34 cellular contexts compared by ENCODE assay signal in genomic region chr3:33639889-33640288, GRCh38.
"Had no signal": no experiment of that assay in that cellular context is flagged by ENCODE, and none has a peak within 500 bp of the region (broad histone marks: within the 10 kb centered on the region; RNA-seq: fewer than 3 reads in every experiment).

No MANE protein-coding gene starts in this region.

- H3K9me3 Mint-ChIP-seq: activated B cell treated with CpG ODN at 0.5 μM for 24 hours; activated CD4-positive, alpha-beta memory T cell treated with anti-CD3 and anti-CD28 coated beads, Interleukin-2, amount 10 ng/mL, durations not matched to agents 7 days and 5 days; activated naive CD4-positive, alpha-beta T cell treated with anti-CD3 and anti-CD28 coated beads, Interleukin-2, amount 10 ng/mL, durations not matched to agents 7 days and 5 days; activated naive CD8-positive, alpha-beta T cell treated with anti-CD3 and anti-CD28 coated beads, Interleukin-2, amount 50 U/mL, for 24 hours had no signal

- H3K4me1 Mint-ChIP-seq: activated B cell treated with CpG ODN at 0.5 μM for 24 hours had no signal

- H3K36me3 ChIP-seq: brain microvascular endothelial cell had no signal

- H3K27me3 Mint-ChIP-seq: activated B cell treated with CpG ODN at 0.5 μM for 24 hours; activated CD4-positive, alpha-beta memory T cell treated with anti-CD3 and anti-CD28 coated beads, Interleukin-2, amount 10 ng/mL, durations not matched to agents 7 days and 5 days; activated CD8-positive, alpha-beta memory T cell treated with anti-CD3 and anti-CD28 coated beads, Interleukin-2, amount 10 ng/mL, durations not matched to agents 7 days and 5 days; activated naive CD4-positive, alpha-beta T cell treated with anti-CD3 and anti-CD28 coated beads, Interleukin-2, amount 10 ng/mL, durations not matched to agents 7 days and 5 days; activated naive CD8-positive, alpha-beta T cell; activated naive CD8-positive, alpha-beta T cell treated with anti-CD3 and anti-CD28 coated beads, Interleukin-2, amount 50 U/mL, for 24 hours had no signal

- H3K9me3 ChIP-seq: Peyer's patch had no signal

- DNase-seq: activated B cell treated with CpG ODN at 0.5 μM for 24 hours; activated CD4-positive, alpha-beta memory T cell treated with anti-CD3 and anti-CD28 coated beads, Interleukin-2, amount 10 ng/mL, durations not matched to agents 7 days and 5 days; activated CD4-positive, alpha-beta T cell treated with anti-CD3 and anti-CD28 coated beads for 4 hours; activated CD4-positive, CD25-positive, alpha-beta regulatory T cell treated with anti-CD3 and anti-CD28 coated beads, Interleukin-2, amount 50 U/mL, for 72 hours; activated CD8-positive, alpha-beta memory T cell treated with anti-CD3 and anti-CD28 coated beads for 24 hours; activated CD8-positive, alpha-beta memory T cell treated with anti-CD3 and anti-CD28 coated beads, Interleukin-2, amount 10 ng/mL, durations not matched to agents 7 days and 5 days; activated CD8-positive, alpha-beta memory T cell treated with anti-CD3 and anti-CD28 coated beads, Interleukin-2, amount 50 U/mL, for 48 hours; activated effector memory CD4-positive, alpha-beta T cell treated with Interleukin-2 at 50 U/mL for 16 hours; activated naive CD4-positive, alpha-beta T cell treated with anti-CD3 and anti-CD28 coated beads, Interleukin-2, amount 10 ng/mL, durations not matched to agents 7 days and 5 days; activated naive CD8-positive, alpha-beta T cell treated with anti-CD3 and anti-CD28 coated beads, Interleukin-2, amount 50 U/mL, for 24 hours; activated T-cell treated with anti-CD3 and anti-CD28 coated beads, Interleukin-2, amount 50 U/mL, for 48 hours; anterior cingulate cortex; brain microvascular endothelial cell; central memory CD4-positive, alpha-beta T cell; NCI-H1092 treated with DMSO at 0.1 percent for 48 hours; NCI-H1417; NCI-H146; NCI-H187; NCI-H2029 treated with DMSO at 0.1 percent for 48 hours; NCI-H226; NCI-H446 treated with DMSO at 0.1 percent for 48 hours; NCI-H524; NCI-H69; PC-3; Peyer's patch; RPMI8226; SIG-M5; SW 1271; T-helper 1 cell; T-helper 2 cell; T-helper 9 cell had no signal

- H3K27ac ChIP-seq: brain microvascular endothelial cell, Peyer's patch, VCaP had no signal

- H3K27ac Mint-ChIP-seq: activated B cell treated with CpG ODN at 0.5 μM for 24 hours; activated CD4-positive, alpha-beta memory T cell treated with anti-CD3 and anti-CD28 coated beads, Interleukin-2, amount 10 ng/mL, durations not matched to agents 7 days and 5 days; activated CD8-positive, alpha-beta memory T cell treated with anti-CD3 and anti-CD28 coated beads, Interleukin-2, amount 10 ng/mL, durations not matched to agents 7 days and 5 days; activated naive CD4-positive, alpha-beta T cell treated with anti-CD3 and anti-CD28 coated beads, Interleukin-2, amount 10 ng/mL, durations not matched to agents 7 days and 5 days; activated naive CD8-positive, alpha-beta T cell; activated naive CD8-positive, alpha-beta T cell treated with anti-CD3 and anti-CD28 coated beads, Interleukin-2, amount 50 U/mL, for 24 hours had no signal

- H3K4me3 ChIP-seq: Peyer's patch had no signal

- ATAC-seq: activated CD8-positive, alpha-beta memory T cell treated with anti-CD3 and anti-CD28 coated beads, Interleukin-2, amount 10 ng/mL, durations not matched to agents 7 days and 5 days; activated naive CD8-positive, alpha-beta T cell treated with anti-CD3 and anti-CD28 coated beads, Interleukin-2, amount 50 U/mL, for 24 hours; PC-3; Right ventricle myocardium inferior had no signal

- H3K4me3 Mint-ChIP-seq: activated B cell treated with CpG ODN at 0.5 μM for 24 hours; activated CD4-positive, alpha-beta memory T cell treated with anti-CD3 and anti-CD28 coated beads, Interleukin-2, amount 10 ng/mL, durations not matched to agents 7 days and 5 days; activated CD8-positive, alpha-beta memory T cell treated with anti-CD3 and anti-CD28 coated beads, Interleukin-2, amount 10 ng/mL, durations not matched to agents 7 days and 5 days; activated naive CD4-positive, alpha-beta T cell treated with anti-CD3 and anti-CD28 coated beads, Interleukin-2, amount 10 ng/mL, durations not matched to agents 7 days and 5 days; activated naive CD8-positive, alpha-beta T cell; activated naive CD8-positive, alpha-beta T cell treated with anti-CD3 and anti-CD28 coated beads, Interleukin-2, amount 50 U/mL, for 24 hours had no signal

- H3K27me3 ChIP-seq: brain microvascular endothelial cell, Peyer's patch had no signal
